Comparison of ENCODE assay signal across 1 cellular context in genomic region chr4:138977525-138977924, GRCh38.
TF ChIP-seq lines count a peak whose summit lies in the region.

No MANE protein-coding gene starts in this region.

TF ChIP-seq in K562, 482 proteins besides CTCF, POLR2A, EP300 and RAD21:
- TF ChIP-seq NR2F6 (CRISPR knock-in tag; IDR thresholded peaks at IDR 0.05) (no peak), GTF2B (IDR thresholded peaks at IDR 0.05; ENCODE audit: extremely low read depth, insufficient read length) (no peak), RNF219 (CRISPR knock-in tag; IDR thresholded peaks at IDR 0.05) (no peak), TRIM25 (IDR thresholded peaks at IDR 0.05; ENCODE audit: borderline replicate concordance) (no peak), ATF7 (IDR thresholded peaks at IDR 0.05) (no peak), SMAD1 (IDR thresholded peaks at IDR 0.05; ENCODE audit: low read depth, low read length, partially characterized antibody) (no peak), HNRNPH1 (optimal IDR thresholded peaks at IDR 0.05; ENCODE audit: low read depth, low read length) (no peak), MAZ (CRISPR knock-in tag; conservative IDR thresholded peaks at IDR 0.05 in 1 of 2, IDR thresholded peaks at IDR 0.05 in 1 of 2) (no peak), CTBP1 (IDR thresholded peaks at IDR 0.05; ENCODE audit: borderline replicate concordance) (no peak), PHB2 (IDR thresholded peaks at IDR 0.05; ENCODE audit: low read depth) (no peak), ZNF212 (CRISPR knock-in tag; IDR thresholded peaks at IDR 0.05) (no peak), RFX7 (CRISPR knock-in tag; IDR thresholded peaks at IDR 0.05) (no peak), ZNF175 (CRISPR knock-in tag; IDR thresholded peaks at IDR 0.05; ENCODE audit: low read depth) (no peak)
